20 cellular contexts compared by ENCODE assay signal in genomic region chr15:83318861-83319415, GRCh38. TPM values are rescaled to one million over a fixed set of nuclear protein-coding genes. Genes with fewer than 3 reads are reported as not detected.
DNase-seq lines count a peak whose midpoint lies in the region; ATAC-seq, FAIRE-seq and TF ChIP-seq lines count a peak whose summit lies in the region.
"Had no signal": no experiment of that assay in that cellular context is flagged by ENCODE, and none has a peak within 500 bp of the region (broad histone marks: within the 10 kb centered on the region; RNA-seq: fewer than 3 reads in every experiment).

No MANE protein-coding gene starts in this region.

- ATAC-seq in Right ventricle myocardium inferior (peak; percentile 31), Right ventricle myocardium superior (ENCODE audit: poor library complexity) (no peak), A549 (no peak), HG03520 (IDR thresholded peaks at IDR 0.05; ENCODE audit: unreplicated experiment) (no peak)
- ATAC-seq: GM23338 had no signal

- H2BK5ac ChIP-seq in trophoblast cell (ENCODE audit: low read depth, low read length, poor library complexity) = no peak overlapping the region

- CTCF ChIA-PET in A549 (lab: Yijun Ruan, JAX) = interaction anchor here (1.0 to 3.2 kb wide), 4 partner anchors 8 to 70 kb away, joined by 3 to 13 read pairs (median 6); no protein-coding TSS in a partner anchor

- H4K91ac ChIP-seq in trophoblast cell (ENCODE audit: low read depth, low read length) = no peak overlapping the region

- TF ChIP-seq RAD21 in A549 (conservative IDR thresholded peaks at IDR 0.05 in 1 of 2, IDR thresholded peaks at IDR 0.05 in 1 of 2) = no peak

- H3K36me3 ChIP-seq in trophoblast cell (ENCODE audit: control insufficient read depth in 1 of 2, insufficient read depth in 2 of 2, low read length in 2 of 2) = no peaks in the 10 kb centered on the region
- H3K36me3 ChIP-seq: BLaER1 had no signal

- TF ChIP-seq CTCF in A549 (IDR thresholded peaks at IDR 0.05) (no peak), fibroblast of pulmonary artery (IDR thresholded peaks at IDR 0.05; ENCODE audit: low read length, missing control alignments) (no peak)

- no peak overlapping the region for H2BK12ac ChIP-seq in trophoblast cell (ENCODE audit: low read length)

- peak; percentile 67 for FAIRE-seq in A549 (lab: Jason Lieb, UNC)
- FAIRE-seq: GM12892, GM18507, H54 had no signal

- H3K27me3 ChIP-seq in trophoblast cell (ENCODE audit: insufficient read depth, low read length) = no peaks in the 10 kb centered on the region
- H3K27me3 ChIP-seq: BLaER1 had no signal

- 84% methylated on average over 3 of the region's 3 CpGs for WGBS in A549 (ENCODE audit: missing lambda C conversion rate)
- no CpG with 5 or more reads among the region's 3 CpGs for WGBS in trophoblast cell (ENCODE audit: extremely low coverage, insufficient coverage, insufficient read length)

- H3K4me2 ChIP-seq in A549 (no peak overlapping the region), trophoblast cell (ENCODE audit: low read length) (no peak overlapping the region)
- H3K4me2 ChIP-seq: BLaER1, GM23338 had no signal

- TF ChIP-seq POLR2A in A549 (IDR thresholded peaks at IDR 0.05; ENCODE audit: low read length) = no peak

- H3K27ac ChIP-seq in A549 (no peak overlapping the region), trophoblast cell (ENCODE audit: low read depth, low read length) (no peak overlapping the region)
- H3K27ac ChIP-seq: 22Rv1, BLaER1, HL-60 had no signal

- H3K9me3 ChIP-seq in A549 = no peaks in the 10 kb centered on the region
- no peaks in the 10 kb centered on the region for H3K9me3 ChIP-seq in trophoblast cell (ENCODE audit: insufficient read depth, low read depth, low read length)
- H3K9me3 ChIP-seq: BLaER1 had no signal

- no peak overlapping the region for H2BK120ac ChIP-seq in trophoblast cell (ENCODE audit: insufficient read depth, low read length, poor library complexity)

- intact Hi-C loops in Right ventricle myocardium inferior (cut with DNase I) (no loop called here), Right ventricle myocardium superior (cut with DNase I) (no loop called here)

- H3K79me1 ChIP-seq in trophoblast cell (ENCODE audit: low read length) = no peaks in the 10 kb centered on the region

- H3K23ac ChIP-seq in trophoblast cell (ENCODE audit: low read length) = no peak overlapping the region

- no peak overlapping the region for H3K4me3 ChIP-seq in A549
- H3K4me3 ChIP-seq in fibroblast of pulmonary artery (replicated peaks; ENCODE audit: low read depth, low read length) = no peak overlapping the region
- H3K4me3 ChIP-seq in trophoblast cell (ENCODE audit: low read depth, low read length) = no peak overlapping the region
- H3K4me3 ChIP-seq: BLaER1, GM23338 had no signal

- H3K9ac ChIP-seq in trophoblast cell (ENCODE audit: low read length) = peak overlapping the region; percentile 23
- H3K9ac ChIP-seq: BLaER1 had no signal

- no peaks in the 10 kb centered on the region for H3K79me2 ChIP-seq in trophoblast cell (ENCODE audit: control insufficient read depth, insufficient read depth, low read length, poor library complexity)

- POLR2A ChIA-PET in A549 (lab: Yijun Ruan, JAX) = no interaction called here

- no peak for TF ChIP-seq EP300 in A549 (IDR thresholded peaks at IDR 0.05)

- H3K4ac ChIP-seq in trophoblast cell (ENCODE audit: low read depth, low read length) = no peak overlapping the region

- no peak overlapping the region for H2AK5ac ChIP-seq in trophoblast cell (ENCODE audit: low read length)

- H2AFZ ChIP-seq in trophoblast cell (ENCODE audit: insufficient read depth, low read length, poor library complexity) = no peak overlapping the region
- H2AFZ ChIP-seq: GM23338 had no signal

- H3K4me1 ChIP-seq in A549 (peaks cover 31% of the 10 kb centered on the region), trophoblast cell (ENCODE audit: control insufficient read depth in 1 of 2, insufficient read depth in 2 of 2, low read length in 2 of 2) (peaks cover 9 to 21% of the 10 kb centered on the region in 2 experiments)

- H3K14ac ChIP-seq in trophoblast cell (ENCODE audit: low read length) = no peak overlapping the region

- H4K12ac ChIP-seq in trophoblast cell (ENCODE audit: low read depth, low read length) = no peak overlapping the region

- no peak overlapping the region for H3K18ac ChIP-seq in trophoblast cell (ENCODE audit: low read length)

- H4K8ac ChIP-seq in trophoblast cell (ENCODE audit: low read depth, low read length) = no peak overlapping the region

- DNase-seq in Right ventricle myocardium inferior (ENCODE audit: missing footprints) (no peak), Right ventricle myocardium superior (no peak), A549 (ENCODE audit: low read depth in 1 of 2, low spot score in 1 of 2) (no peak), fibroblast of pulmonary artery (ENCODE audit: low read depth) (peak; percentile 42), trophoblast cell (peak; percentile 31 to 72), T1000 (lab: John Stamatoyannopoulos, UW) (no peak)
- DNase-seq: CD4-positive, alpha-beta memory T cell; DMS153; DMS79; GDM1; HCEC 1CT had no signal

TF ChIP-seq in A549, 52 proteins besides CTCF, POLR2A, EP300 and RAD21:
- TF ChIP-seq NR3C1 (IDR thresholded peaks at IDR 0.05) (no peak), FOSB (CRISPR knock-in tag; IDR thresholded peaks at IDR 0.05) (no peak), ELK1 (IDR thresholded peaks at IDR 0.05; ENCODE audit: low read depth, low read length) (no peak), RFX5 (IDR thresholded peaks at IDR 0.05) (no peak), BHLHE40 (IDR thresholded peaks at IDR 0.05; ENCODE audit: low read depth, low read length) (no peak), ESRRA (IDR thresholded peaks at IDR 0.05; ENCODE audit: borderline replicate concordance, low read length) (no peak), TP53 (CRISPR knock-in tag; IDR thresholded peaks at IDR 0.05) (no peak), POLR2AphosphoS2 (conservative IDR thresholded peaks at IDR 0.05; ENCODE audit: low read length) (no peak), REST (IDR thresholded peaks at IDR 0.05) (no peak), ATOH8 (CRISPR knock-in tag; IDR thresholded peaks at IDR 0.05; ENCODE audit: low read depth) (no peak), NFE2L2 (conservative IDR thresholded peaks at IDR 0.05; ENCODE audit: low read length) (no peak), HOXB5 (CRISPR knock-in tag; IDR thresholded peaks at IDR 0.05) (no peak), HDAC2 (IDR thresholded peaks at IDR 0.05) (no peak)

RNA-seq across cellular contexts. Expression of gene BNC1, which starts 34.5 kb away (rescaled TPM):
- 0.19 TPM for total RNA-seq in Right ventricle myocardium inferior
- 0.16 TPM for total RNA-seq in Right ventricle myocardium superior
- polyA plus RNA-seq in A549 (2011; rRNA removed) = 0.34 and 0.44 TPM in 2 replicates
- 0.21 and 0.32 TPM in 2 replicates for polyA plus RNA-seq in A549 (2012; cell fraction: cytosol; rRNA removed)
- polyA plus RNA-seq in A549 (2012; cell fraction: nucleus; rRNA removed) = 0.40 and 0.43 TPM in 2 replicates
- polyA plus RNA-seq in A549 (2017; fragmentation: RNase III; extraction: RNeasy Plus Mini Kit Qiagen cat#74134 plus additional on column Dnase treatment) = 0.22 to 0.43 TPM (median 0.28 TPM) in 3 replicates
- 0.78 and 1.3 TPM in 2 replicates for polyA minus RNA-seq in A549 (2011; rRNA and poly(A)+ RNA removed)
- polyA plus RNA-seq in trophoblast cell (2013) = 8.1 and 8.4 TPM in 2 replicates
- total RNA-seq: CD4-positive, alpha-beta memory T cell had no signal
- polyA plus RNA-seq: CD14-positive monocyte; CD4-positive, alpha-beta memory T cell had no signal

Comparison
In these comparisons a context has a peak if more than half of its experiments do, and no peak if none do; other contexts are left out.
1. DNase-seq: peak in fibroblast of pulmonary artery (single experiment) and trophoblast cell (2 of 2); none in Right ventricle myocardium inferior (single experiment), Right ventricle myocardium superior (single experiment), A549 (0 of 2) and T1000 (single experiment).